In the genomic region with DNA sequence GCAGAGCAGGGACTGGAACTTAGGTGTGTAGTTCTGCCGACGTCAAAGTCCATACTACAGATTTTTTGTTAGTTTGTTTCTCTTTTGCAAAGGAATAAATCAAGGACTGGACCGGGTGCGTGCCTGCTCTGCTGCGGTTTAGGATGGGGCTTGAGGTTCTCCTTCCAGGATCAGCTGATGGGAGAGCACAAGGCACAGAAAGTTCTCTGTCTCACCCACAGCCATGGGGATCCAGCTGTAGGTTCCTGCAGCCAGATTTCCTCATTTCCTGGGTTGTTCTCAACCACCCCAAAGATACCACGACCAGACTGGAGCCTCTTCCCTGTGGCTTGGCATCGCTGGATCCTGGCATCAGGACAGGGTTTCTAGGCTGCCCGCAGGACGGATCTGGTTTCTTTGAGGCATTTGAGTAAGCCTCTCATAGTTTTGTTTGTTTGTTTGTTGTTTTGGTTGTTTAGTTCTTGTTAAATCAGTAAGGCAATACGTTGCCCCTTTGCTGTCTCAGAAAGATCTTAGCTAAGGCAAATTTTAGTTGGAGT, we compare ENCODE assay signal across 13 cellular contexts. TPM values are rescaled to one million over a fixed set of nuclear protein-coding genes. Genes with fewer than 3 reads are reported as not detected.
DNase-seq lines count a peak whose midpoint lies in the region; ATAC-seq and TF ChIP-seq lines count a peak whose summit lies in the region.
"Had no signal": no experiment of that assay in that cellular context is flagged by ENCODE, and none has a peak within 500 bp of the region (broad histone marks: within the 10 kb centered on the region; RNA-seq: fewer than 3 reads in every experiment).

No MANE protein-coding gene starts in this region.

- peaks cover 10% of the 10 kb centered on the region for H3K23me2 ChIP-seq in H9 (ENCODE audit: insufficient read length, low read depth, low read length, poor library complexity, severe bottlenecking)

- no peak overlapping the region for H2AFZ ChIP-seq in H9 (ENCODE audit: low read length)

- H3T11ph ChIP-seq in H9 (ENCODE audit: low read length): no peak overlapping the region

- no peak overlapping the region for H2BK20ac ChIP-seq in H9 (ENCODE audit: low read depth, low read length, poor library complexity, severe bottlenecking)

- WGBS in H9 (ENCODE audit: extremely low coverage, insufficient read length, low lambda C conversion rate): no CpG with 5 or more reads among the region's 10 CpGs

- intact Hi-C loops in left ventricle myocardium superior (cut with micrococcal nuclease) (no loop called here), CD14-positive monocyte (cut with micrococcal nuclease) (no loop called here)

- H3K4me1 Mint-ChIP-seq in H9 (peaks cover 8 to 16% of the 10 kb centered on the region in 2 experiments; a peak in 3 of 4 replicates), CD14-positive monocyte (peaks cover 19% of the 10 kb centered on the region)

- H3K56ac ChIP-seq in H9 (ENCODE audit: insufficient read length, low read depth, low read length): no peak overlapping the region

- H3K4ac ChIP-seq in H9 (ENCODE audit: low read depth, low read length): no peak overlapping the region

- no peak overlapping the region for H2BK15ac ChIP-seq in H9 (ENCODE audit: low read depth, low read length)

- no peak overlapping the region for H4K91ac ChIP-seq in H9 (ENCODE audit: insufficient read length, low read depth, low read length)

- H2BK5ac ChIP-seq in H9 (ENCODE audit: insufficient read length, low read length): no peak overlapping the region

- H3K4me2 ChIP-seq in H9 (ENCODE audit: insufficient read depth, insufficient read length, low read length): peak overlapping the region; percentile 75

- no peak overlapping the region for H4K8ac ChIP-seq in H9 (replicated peaks; ENCODE audit: insufficient read length, low read depth, low read length)

- H3K27ac Mint-ChIP-seq in H9: no peak overlapping the region
- peak overlapping the region in 1 of 7 donors; percentile 50 for H3K27ac Mint-ChIP-seq in CD14-positive monocyte

- no peak overlapping the region for H4K5ac ChIP-seq in H9 (ENCODE audit: insufficient read length, low read depth, low read length)

- H3K27ac ChIP-seq in H9 (ENCODE audit: insufficient read length, low read depth, low read length) (no peak overlapping the region), skeletal muscle tissue (ENCODE audit: low read depth, low read length) (no peak overlapping the region), caudate nucleus (ENCODE audit: low read depth, low read length) (no peak overlapping the region)
- H3K27ac ChIP-seq: spleen had no signal

- no peak overlapping the region for H2BK120ac ChIP-seq in H9 (ENCODE audit: low read depth, low read length, poor library complexity, severe bottlenecking)

- no peak overlapping the region for H3K23ac ChIP-seq in H9 (ENCODE audit: insufficient read length, low read depth, low read length)

- H3K4me3 Mint-ChIP-seq in H9 (peak overlapping the region; percentile 68 to 81), CD14-positive monocyte (peak overlapping the region in 1 of 2 donors; percentile 81)

- H3K18ac ChIP-seq in H9 (ENCODE audit: insufficient read length, low read depth, low read length): no peak overlapping the region

- H3K27me3 ChIP-seq in H9 (ENCODE audit: insufficient read depth, low read length) (peaks cover 13% of the 10 kb centered on the region; the same call in 1 of the 2 replicates), skeletal muscle tissue (ENCODE audit: control insufficient read depth in 3 of 3, insufficient read depth in 3 of 3, low read length in 3 of 3) (peaks cover 0 to 40% (median 11%) of the 10 kb centered on the region in 3 donors)

- H2AK5ac ChIP-seq in H9 (ENCODE audit: insufficient read length, low read length): no peak overlapping the region

- H3K14ac ChIP-seq in H9 (ENCODE audit: insufficient read depth, low read length): no peak overlapping the region

- H3K9me3 Mint-ChIP-seq in H9 (peaks cover 66 to 67% of the 10 kb centered on the region in 2 experiments), CD14-positive monocyte (peaks cover 0 to 9% (median 0%) of the 10 kb centered on the region in 7 donors)

- peaks cover 53% of the 10 kb centered on the region for H3K27me3 Mint-ChIP-seq in H9 (ENCODE audit: low read depth)
- H3K27me3 Mint-ChIP-seq in CD14-positive monocyte (ENCODE audit: low read depth in 3 of 3): peaks cover 29 to 51% (median 50%) of the 10 kb centered on the region in 3 donors

- no peaks in the 10 kb centered on the region for H3K79me2 ChIP-seq in H9 (ENCODE audit: insufficient read depth, low read length)

- no peak overlapping the region for H2BK12ac ChIP-seq in H9 (ENCODE audit: insufficient read length, low read depth, low read length)

- H3K79me1 ChIP-seq in H9 (ENCODE audit: insufficient read depth, low read depth, low read length, poor library complexity, severe bottlenecking): no peaks in the 10 kb centered on the region

- TF ChIP-seq CTCF in H9 (conservative IDR thresholded peaks at IDR 0.05) (no peak), CD14-positive monocyte (IDR thresholded peaks at IDR 0.05) (no peak)

- H3K4me1 ChIP-seq in H9 (ENCODE audit: insufficient read depth, low read length) (no peaks in the 10 kb centered on the region; the same call in 1 of the 2 replicates), skeletal muscle tissue (ENCODE audit: control insufficient read depth in 3 of 3, insufficient read depth in 3 of 3, low read length in 3 of 3) (peaks cover 0 to 6% (median 4%) of the 10 kb centered on the region in 3 donors)

- H3K9me3 ChIP-seq in H9 (ENCODE audit: control insufficient read depth, low read depth, low read length) (no peaks in the 10 kb centered on the region), skeletal muscle tissue (ENCODE audit: control insufficient read depth in 3 of 3, low read length in 3 of 3) (no peaks in the 10 kb centered on the region)
- H3K9me3 ChIP-seq: spleen had no signal

- ATAC-seq in left ventricle myocardium superior: peak; percentile 33

- DNase-seq in H9: no peak
- DNase-seq in amniotic epithelial cell (ENCODE audit: low read depth): peak; percentile 46
- DNase-seq in left ventricle myocardium superior: no peak
- no peak for DNase-seq in HuH-7 (ENCODE audit: low spot score)
- no peak for DNase-seq in CD14-positive monocyte (ENCODE audit: low spot score)
- no peak for DNase-seq in caudate nucleus (lab: John Stamatoyannopoulos, UW)
- no peak for DNase-seq in ecto neural progenitor cell (ENCODE audit: low spot score)
- DNase-seq: activated CD4-positive, alpha-beta T cell treated with anti-CD3 and anti-CD28 coated beads for 4 hours; amniotic stem cell; DMS79 treated with DMSO at 0.1 percent for 48 hours; spleen; stimulated activated CD8-positive, alpha-beta memory T cell treated with anti-CD3 and anti-CD28 coated beads, Interleukin-4, amount 100 ng/mL, for 48 hours had no signal

- no peaks in the 10 kb centered on the region for H4K20me1 ChIP-seq in H9 (ENCODE audit: control insufficient read depth, insufficient read depth, insufficient read length)

- H3K9ac ChIP-seq in H9 (ENCODE audit: extremely low read depth, insufficient read length, low read length) (peak overlapping the region; percentile 4), skeletal muscle tissue (ENCODE audit: low read depth in 1 of 3, low read length in 3 of 3) (no peak overlapping the region)

- H3K36me3 ChIP-seq in skeletal muscle tissue (ENCODE audit: control insufficient read depth in 3 of 3, insufficient read depth in 3 of 3, low read length in 3 of 3): no peaks in the 10 kb centered on the region
- H3K36me3 ChIP-seq: spleen had no signal

- H3K36me3 Mint-ChIP-seq in H9 (ENCODE audit: insufficient read depth in 1 of 3, low read depth in 3 of 3) (no peaks in the 10 kb centered on the region; a peak in 1 of 7 replicates), CD14-positive monocyte (no peaks in the 10 kb centered on the region)

- H3K4me3 ChIP-seq in skeletal muscle tissue (ENCODE audit: low read length in 3 of 3): peak overlapping the region in 2 of 3 donors; percentile 13 to 54

RNA-seq across cellular contexts. Expression of a gene that starts 0.8 kb away (rescaled TPM):
- total RNA-seq in H9 (2021): 2.5 and 2.8 TPM in 2 replicates
- 45.2 TPM for total RNA-seq in left ventricle myocardium superior
- total RNA-seq in skeletal muscle tissue: 39.7 TPM
- polyA plus RNA-seq in CD14-positive monocyte: not detected

Comparison
In these comparisons a context has a peak if more than half of its experiments do, and no peak if none do; other contexts are left out.
1. RNA of a gene that starts 0.8 kb away (total RNA-seq): 45.2 TPM in left ventricle myocardium superior (single experiment) and 39.7 TPM in skeletal muscle tissue (single experiment); 2.5 to 2.8 TPM in H9; every median in the first group is over 10 times any median in the second.